Comparison of ENCODE assay signal across 1 cellular context in the genomic region with DNA sequence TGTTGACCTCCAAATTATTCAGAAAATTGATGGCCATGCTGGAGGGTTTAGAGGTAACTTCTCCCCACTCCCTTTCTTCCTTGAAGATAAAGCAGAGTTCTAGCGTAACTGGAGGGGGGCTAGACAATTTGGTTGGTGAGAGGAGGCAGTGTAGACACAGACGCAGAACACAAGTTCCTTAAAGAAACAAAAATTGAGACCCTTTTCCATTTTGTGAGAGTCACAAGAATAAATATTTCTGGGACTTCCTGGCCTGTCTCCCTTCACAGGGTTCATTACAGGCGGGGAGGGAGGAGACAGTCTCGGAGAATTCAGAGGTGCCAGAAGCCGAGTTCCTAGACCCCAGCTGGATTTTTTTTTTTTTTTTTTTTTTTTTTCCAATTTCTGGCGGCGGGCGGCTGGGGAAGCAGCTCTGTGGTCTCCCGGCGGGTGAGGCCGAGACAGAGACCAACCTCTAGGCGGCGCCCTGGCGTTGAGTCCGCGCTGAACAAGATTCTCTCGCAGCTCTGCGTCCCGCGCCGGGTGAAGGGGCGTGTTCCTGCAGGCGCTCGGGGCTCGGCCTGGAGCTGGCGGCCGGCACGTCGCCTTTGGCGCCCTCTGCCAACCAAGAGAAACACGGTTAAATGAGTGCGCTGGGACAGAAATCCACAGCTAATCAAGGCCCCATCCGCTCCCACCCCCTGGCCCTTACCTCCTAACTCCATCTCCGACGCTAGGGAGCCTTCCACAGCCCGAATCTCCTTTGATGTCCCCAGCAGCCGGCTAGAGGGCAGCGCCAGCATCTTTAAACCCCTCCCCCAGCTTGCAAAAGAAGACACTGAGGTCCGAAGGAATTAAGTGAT.
TF ChIP-seq lines count a peak whose summit lies in the region.

No MANE protein-coding gene starts in this region.

TF ChIP-seq in HepG2, 621 proteins besides CTCF, POLR2A, EP300 and RAD21 (continued from another document and continues in another):
- TF ChIP-seq, protein P1, sequence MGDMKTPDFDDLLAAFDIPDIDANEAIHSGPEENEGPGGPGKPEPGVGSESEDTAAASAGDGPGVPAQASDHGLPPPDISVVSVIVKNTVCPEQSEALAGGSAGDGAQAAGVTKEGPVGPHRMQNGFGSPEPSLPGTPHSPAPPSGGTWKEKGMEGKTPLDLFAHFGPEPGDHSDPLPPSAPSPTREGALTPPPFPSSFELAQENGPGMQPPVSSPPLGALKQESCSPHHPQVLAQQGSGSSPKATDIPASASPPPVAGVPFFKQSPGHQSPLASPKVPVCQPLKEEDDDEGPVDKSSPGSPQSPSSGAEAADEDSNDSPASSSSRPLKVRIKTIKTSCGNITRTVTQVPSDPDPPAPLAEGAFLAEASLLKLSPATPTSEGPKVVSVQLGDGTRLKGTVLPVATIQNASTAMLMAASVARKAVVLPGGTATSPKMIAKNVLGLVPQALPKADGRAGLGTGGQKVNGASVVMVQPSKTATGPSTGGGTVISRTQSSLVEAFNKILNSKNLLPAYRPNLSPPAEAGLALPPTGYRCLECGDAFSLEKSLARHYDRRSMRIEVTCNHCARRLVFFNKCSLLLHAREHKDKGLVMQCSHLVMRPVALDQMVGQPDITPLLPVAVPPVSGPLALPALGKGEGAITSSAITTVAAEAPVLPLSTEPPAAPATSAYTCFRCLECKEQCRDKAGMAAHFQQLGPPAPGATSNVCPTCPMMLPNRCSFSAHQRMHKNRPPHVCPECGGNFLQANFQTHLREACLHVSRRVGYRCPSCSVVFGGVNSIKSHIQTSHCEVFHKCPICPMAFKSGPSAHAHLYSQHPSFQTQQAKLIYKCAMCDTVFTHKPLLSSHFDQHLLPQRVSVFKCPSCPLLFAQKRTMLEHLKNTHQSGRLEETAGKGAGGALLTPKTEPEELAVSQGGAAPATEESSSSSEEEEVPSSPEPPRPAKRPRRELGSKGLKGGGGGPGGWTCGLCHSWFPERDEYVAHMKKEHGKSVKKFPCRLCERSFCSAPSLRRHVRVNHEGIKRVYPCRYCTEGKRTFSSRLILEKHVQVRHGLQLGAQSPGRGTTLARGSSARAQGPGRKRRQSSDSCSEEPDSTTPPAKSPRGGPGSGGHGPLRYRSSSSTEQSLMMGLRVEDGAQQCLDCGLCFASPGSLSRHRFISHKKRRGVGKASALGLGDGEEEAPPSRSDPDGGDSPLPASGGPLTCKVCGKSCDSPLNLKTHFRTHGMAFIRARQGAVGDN (CRISPR knock-in tag; IDR thresholded peaks at IDR 0.05): peak; percentile 84
- TF ChIP-seq CEBPB (IDR thresholded peaks at IDR 0.05; ENCODE audit: borderline replicate concordance, low read depth, low read length) (no peak), RFXAP (CRISPR knock-in tag; IDR thresholded peaks at IDR 0.05; ENCODE audit: borderline replicate concordance) (0 out of 2 replicates have a peak, but pooled peaks have one; percentile 32), ZNF552 (CRISPR knock-in tag; IDR thresholded peaks at IDR 0.05; ENCODE audit: borderline replicate concordance) (no peak), ZFP90 (CRISPR knock-in tag; IDR thresholded peaks at IDR 0.05; ENCODE audit: borderline replicate concordance) (0 out of 2 replicates have a peak, but pooled peaks have one; percentile 67), ZNF460 (CRISPR knock-in tag; IDR thresholded peaks at IDR 0.05; ENCODE audit: borderline replicate concordance) (no peak), ZFP62 (CRISPR knock-in tag; IDR thresholded peaks at IDR 0.05) (0 out of 2 replicates have a peak, but pooled peaks have one; percentile 28), ZNF446 (CRISPR knock-in tag; IDR thresholded peaks at IDR 0.05) (no peak), ASH2L (IDR thresholded peaks at IDR 0.05; ENCODE audit: insufficient read length, low read depth, low read length) (peak; percentile 22), ZNF547 (CRISPR knock-in tag; IDR thresholded peaks at IDR 0.05) (no peak), FOXC1 (CRISPR knock-in tag; IDR thresholded peaks at IDR 0.05; ENCODE audit: borderline replicate concordance) (peak; percentile 50; the same call in 1 of the 2 replicates), ELF3 (CRISPR knock-in tag; IDR thresholded peaks at IDR 0.05) (0 out of 2 replicates have a peak, but pooled peaks have one; percentile 26), ZNF235 (CRISPR knock-in tag; IDR thresholded peaks at IDR 0.05; ENCODE audit: borderline replicate concordance) (no peak), ZIK1 (CRISPR knock-in tag; IDR thresholded peaks at IDR 0.05; ENCODE audit: borderline replicate concordance, low read depth) (no peak), ZNF629 (CRISPR knock-in tag; conservative IDR thresholded peaks at IDR 0.05) (peak; percentile 51), SALL1 (CRISPR knock-in tag; IDR thresholded peaks at IDR 0.05) (peak; percentile 70), MXI1 (IDR thresholded peaks at IDR 0.05; ENCODE audit: borderline replicate concordance, low read depth, low read length) (no peak), SCMH1 (CRISPR knock-in tag; IDR thresholded peaks at IDR 0.05; ENCODE audit: borderline replicate concordance) (no peak), HMG20B (CRISPR knock-in tag; conservative IDR thresholded peaks at IDR 0.05) (no peak), KLF12 (CRISPR knock-in tag; IDR thresholded peaks at IDR 0.05; ENCODE audit: borderline replicate concordance) (0 out of 2 replicates have a peak, but pooled peaks have one; percentile 53)
- TF ChIP-seq, protein P2, sequence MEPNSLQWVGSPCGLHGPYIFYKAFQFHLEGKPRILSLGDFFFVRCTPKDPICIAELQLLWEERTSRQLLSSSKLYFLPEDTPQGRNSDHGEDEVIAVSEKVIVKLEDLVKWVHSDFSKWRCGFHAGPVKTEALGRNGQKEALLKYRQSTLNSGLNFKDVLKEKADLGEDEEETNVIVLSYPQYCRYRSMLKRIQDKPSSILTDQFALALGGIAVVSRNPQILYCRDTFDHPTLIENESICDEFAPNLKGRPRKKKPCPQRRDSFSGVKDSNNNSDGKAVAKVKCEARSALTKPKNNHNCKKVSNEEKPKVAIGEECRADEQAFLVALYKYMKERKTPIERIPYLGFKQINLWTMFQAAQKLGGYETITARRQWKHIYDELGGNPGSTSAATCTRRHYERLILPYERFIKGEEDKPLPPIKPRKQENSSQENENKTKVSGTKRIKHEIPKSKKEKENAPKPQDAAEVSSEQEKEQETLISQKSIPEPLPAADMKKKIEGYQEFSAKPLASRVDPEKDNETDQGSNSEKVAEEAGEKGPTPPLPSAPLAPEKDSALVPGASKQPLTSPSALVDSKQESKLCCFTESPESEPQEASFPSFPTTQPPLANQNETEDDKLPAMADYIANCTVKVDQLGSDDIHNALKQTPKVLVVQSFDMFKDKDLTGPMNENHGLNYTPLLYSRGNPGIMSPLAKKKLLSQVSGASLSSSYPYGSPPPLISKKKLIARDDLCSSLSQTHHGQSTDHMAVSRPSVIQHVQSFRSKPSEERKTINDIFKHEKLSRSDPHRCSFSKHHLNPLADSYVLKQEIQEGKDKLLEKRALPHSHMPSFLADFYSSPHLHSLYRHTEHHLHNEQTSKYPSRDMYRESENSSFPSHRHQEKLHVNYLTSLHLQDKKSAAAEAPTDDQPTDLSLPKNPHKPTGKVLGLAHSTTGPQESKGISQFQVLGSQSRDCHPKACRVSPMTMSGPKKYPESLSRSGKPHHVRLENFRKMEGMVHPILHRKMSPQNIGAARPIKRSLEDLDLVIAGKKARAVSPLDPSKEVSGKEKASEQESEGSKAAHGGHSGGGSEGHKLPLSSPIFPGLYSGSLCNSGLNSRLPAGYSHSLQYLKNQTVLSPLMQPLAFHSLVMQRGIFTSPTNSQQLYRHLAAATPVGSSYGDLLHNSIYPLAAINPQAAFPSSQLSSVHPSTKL (CRISPR knock-in tag; IDR thresholded peaks at IDR 0.05): peak; percentile 33; the same call in 1 of the 2 replicates
- TF ChIP-seq, protein P3, sequence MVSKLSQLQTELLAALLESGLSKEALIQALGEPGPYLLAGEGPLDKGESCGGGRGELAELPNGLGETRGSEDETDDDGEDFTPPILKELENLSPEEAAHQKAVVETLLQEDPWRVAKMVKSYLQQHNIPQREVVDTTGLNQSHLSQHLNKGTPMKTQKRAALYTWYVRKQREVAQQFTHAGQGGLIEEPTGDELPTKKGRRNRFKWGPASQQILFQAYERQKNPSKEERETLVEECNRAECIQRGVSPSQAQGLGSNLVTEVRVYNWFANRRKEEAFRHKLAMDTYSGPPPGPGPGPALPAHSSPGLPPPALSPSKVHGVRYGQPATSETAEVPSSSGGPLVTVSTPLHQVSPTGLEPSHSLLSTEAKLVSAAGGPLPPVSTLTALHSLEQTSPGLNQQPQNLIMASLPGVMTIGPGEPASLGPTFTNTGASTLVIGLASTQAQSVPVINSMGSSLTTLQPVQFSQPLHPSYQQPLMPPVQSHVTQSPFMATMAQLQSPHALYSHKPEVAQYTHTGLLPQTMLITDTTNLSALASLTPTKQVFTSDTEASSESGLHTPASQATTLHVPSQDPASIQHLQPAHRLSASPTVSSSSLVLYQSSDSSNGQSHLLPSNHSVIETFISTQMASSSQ (IDR thresholded peaks at IDR 0.05; ENCODE audit: low read depth): no peak
- TF ChIP-seq, protein P3 (CRISPR knock-in tag; IDR thresholded peaks at IDR 0.05; ENCODE audit: borderline replicate concordance): no peak
- TF ChIP-seq, protein P4, sequence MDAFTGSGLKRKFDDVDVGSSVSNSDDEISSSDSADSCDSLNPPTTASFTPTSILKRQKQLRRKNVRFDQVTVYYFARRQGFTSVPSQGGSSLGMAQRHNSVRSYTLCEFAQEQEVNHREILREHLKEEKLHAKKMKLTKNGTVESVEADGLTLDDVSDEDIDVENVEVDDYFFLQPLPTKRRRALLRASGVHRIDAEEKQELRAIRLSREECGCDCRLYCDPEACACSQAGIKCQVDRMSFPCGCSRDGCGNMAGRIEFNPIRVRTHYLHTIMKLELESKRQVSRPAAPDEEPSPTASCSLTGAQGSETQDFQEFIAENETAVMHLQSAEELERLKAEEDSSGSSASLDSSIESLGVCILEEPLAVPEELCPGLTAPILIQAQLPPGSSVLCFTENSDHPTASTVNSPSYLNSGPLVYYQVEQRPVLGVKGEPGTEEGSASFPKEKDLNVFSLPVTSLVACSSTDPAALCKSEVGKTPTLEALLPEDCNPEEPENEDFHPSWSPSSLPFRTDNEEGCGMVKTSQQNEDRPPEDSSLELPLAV (CRISPR knock-in tag; conservative IDR thresholded peaks at IDR 0.05; ENCODE audit: low read depth): no peak
- TF ChIP-seq, protein P5, sequence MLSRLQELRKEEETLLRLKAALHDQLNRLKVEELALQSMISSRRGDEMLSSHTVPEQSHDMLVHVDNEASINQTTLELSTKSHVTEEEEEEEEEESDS (CRISPR knock-in tag; IDR thresholded peaks at IDR 0.05; ENCODE audit: borderline replicate concordance): no peak
- TF ChIP-seq, protein P6, sequence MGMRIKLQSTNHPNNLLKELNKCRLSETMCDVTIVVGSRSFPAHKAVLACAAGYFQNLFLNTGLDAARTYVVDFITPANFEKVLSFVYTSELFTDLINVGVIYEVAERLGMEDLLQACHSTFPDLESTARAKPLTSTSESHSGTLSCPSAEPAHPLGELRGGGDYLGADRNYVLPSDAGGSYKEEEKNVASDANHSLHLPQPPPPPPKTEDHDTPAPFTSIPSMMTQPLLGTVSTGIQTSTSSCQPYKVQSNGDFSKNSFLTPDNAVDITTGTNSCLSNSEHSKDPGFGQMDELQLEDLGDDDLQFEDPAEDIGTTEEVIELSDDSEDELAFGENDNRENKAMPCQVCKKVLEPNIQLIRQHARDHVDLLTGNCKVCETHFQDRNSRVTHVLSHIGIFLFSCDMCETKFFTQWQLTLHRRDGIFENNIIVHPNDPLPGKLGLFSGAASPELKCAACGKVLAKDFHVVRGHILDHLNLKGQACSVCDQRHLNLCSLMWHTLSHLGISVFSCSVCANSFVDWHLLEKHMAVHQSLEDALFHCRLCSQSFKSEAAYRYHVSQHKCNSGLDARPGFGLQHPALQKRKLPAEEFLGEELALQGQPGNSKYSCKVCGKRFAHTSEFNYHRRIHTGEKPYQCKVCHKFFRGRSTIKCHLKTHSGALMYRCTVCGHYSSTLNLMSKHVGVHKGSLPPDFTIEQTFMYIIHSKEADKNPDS (CRISPR knock-in tag; IDR thresholded peaks at IDR 0.05): no peak
- TF ChIP-seq, protein P7, sequence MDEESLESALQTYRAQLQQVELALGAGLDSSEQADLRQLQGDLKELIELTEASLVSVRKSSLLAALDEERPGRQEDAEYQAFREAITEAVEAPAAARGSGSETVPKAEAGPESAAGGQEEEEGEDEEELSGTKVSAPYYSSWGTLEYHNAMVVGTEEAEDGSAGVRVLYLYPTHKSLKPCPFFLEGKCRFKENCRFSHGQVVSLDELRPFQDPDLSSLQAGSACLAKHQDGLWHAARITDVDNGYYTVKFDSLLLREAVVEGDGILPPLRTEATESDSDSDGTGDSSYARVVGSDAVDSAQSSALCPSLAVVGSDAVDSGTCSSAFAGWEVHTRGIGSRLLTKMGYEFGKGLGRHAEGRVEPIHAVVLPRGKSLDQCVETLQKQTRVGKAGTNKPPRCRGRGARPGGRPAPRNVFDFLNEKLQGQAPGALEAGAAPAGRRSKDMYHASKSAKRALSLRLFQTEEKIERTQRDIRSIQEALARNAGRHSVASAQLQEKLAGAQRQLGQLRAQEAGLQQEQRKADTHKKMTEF (CRISPR knock-in tag; IDR thresholded peaks at IDR 0.05): peak; percentile 53; the same call in 1 of the 2 replicates
- TF ChIP-seq, protein P8, sequence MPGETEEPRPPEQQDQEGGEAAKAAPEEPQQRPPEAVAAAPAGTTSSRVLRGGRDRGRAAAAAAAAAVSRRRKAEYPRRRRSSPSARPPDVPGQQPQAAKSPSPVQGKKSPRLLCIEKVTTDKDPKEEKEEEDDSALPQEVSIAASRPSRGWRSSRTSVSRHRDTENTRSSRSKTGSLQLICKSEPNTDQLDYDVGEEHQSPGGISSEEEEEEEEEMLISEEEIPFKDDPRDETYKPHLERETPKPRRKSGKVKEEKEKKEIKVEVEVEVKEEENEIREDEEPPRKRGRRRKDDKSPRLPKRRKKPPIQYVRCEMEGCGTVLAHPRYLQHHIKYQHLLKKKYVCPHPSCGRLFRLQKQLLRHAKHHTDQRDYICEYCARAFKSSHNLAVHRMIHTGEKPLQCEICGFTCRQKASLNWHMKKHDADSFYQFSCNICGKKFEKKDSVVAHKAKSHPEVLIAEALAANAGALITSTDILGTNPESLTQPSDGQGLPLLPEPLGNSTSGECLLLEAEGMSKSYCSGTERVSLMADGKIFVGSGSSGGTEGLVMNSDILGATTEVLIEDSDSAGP (CRISPR knock-in tag; IDR thresholded peaks at IDR 0.05; ENCODE audit: borderline replicate concordance): peak; percentile 68
- TF ChIP-seq, protein P9, sequence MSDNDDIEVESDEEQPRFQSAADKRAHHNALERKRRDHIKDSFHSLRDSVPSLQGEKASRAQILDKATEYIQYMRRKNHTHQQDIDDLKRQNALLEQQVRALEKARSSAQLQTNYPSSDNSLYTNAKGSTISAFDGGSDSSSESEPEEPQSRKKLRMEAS (IDR thresholded peaks at IDR 0.05): peak; percentile 71
